18 cellular contexts compared by ENCODE assay signal in genomic region chr20:33578510-33578909, GRCh38.
DNase-seq lines count a peak whose midpoint lies in the region; ATAC-seq, FAIRE-seq and TF ChIP-seq lines count a peak whose summit lies in the region.
"Had no signal": no experiment of that assay in that cellular context is flagged by ENCODE, and none has a peak within 500 bp of the region (broad histone marks: within the 10 kb centered on the region; RNA-seq: fewer than 3 reads in every experiment).

No MANE protein-coding gene starts in this region.

- DNase-seq in BE2C (peak; percentile 72), HFFc6 (peak; percentile 30), astrocyte of the spinal cord (ENCODE audit: low read depth, low spot score) (peak; percentile 56), keratinocyte (ENCODE audit: low read depth, low spot score) (no peak), NCI-H2081 (lab: John Stamatoyannopoulos, UW) (no peak), dermis blood vessel endothelial cell (no peak), NCI-H2227 (lab: John Stamatoyannopoulos, UW; ENCODE audit: unreplicated experiment) (no peak)
- DNase-seq: activated CD4-positive, alpha-beta T cell treated with anti-CD3 and anti-CD28 coated beads for 1 hour; activated effector memory CD4-positive, alpha-beta T cell treated with Interleukin-2 at 50 U/mL for 16 hours; CD4-positive, CD25-positive, alpha-beta regulatory T cell; endodermal cell; left ventricle myocardium inferior; mucosa of descending colon; NCI-H187; thyroid gland had no signal

- no peaks in the 10 kb centered on the region for H3K36me3 ChIP-seq in BE2C
- H3K36me3 ChIP-seq in keratinocyte (ENCODE audit: control insufficient read depth in 2 of 2, extremely low read depth in 1 of 2, insufficient read depth in 2 of 2, low read length in 2 of 2) = no peaks in the 10 kb centered on the region
- H3K36me3 ChIP-seq: left ventricle myocardium inferior, SJSA1, thyroid gland had no signal

- H3K9me3 Mint-ChIP-seq in HFFc6 = no peaks in the 10 kb centered on the region
- H3K9me3 Mint-ChIP-seq: CD4-positive, CD25-positive, alpha-beta regulatory T cell; endodermal cell had no signal

- H4K20me1 ChIP-seq in keratinocyte (ENCODE audit: control insufficient read depth, extremely low read depth, insufficient read depth, low read length) = no peaks in the 10 kb centered on the region

- H3K4me2 ChIP-seq in keratinocyte (ENCODE audit: control insufficient read depth, extremely low read depth, insufficient read depth, low read depth, low read length) = no peak overlapping the region

- H3K27me3 ChIP-seq in BE2C (no peaks in the 10 kb centered on the region), keratinocyte (ENCODE audit: control insufficient read depth, extremely low read depth, insufficient read depth, low read length) (no peaks in the 10 kb centered on the region)
- H3K27me3 ChIP-seq: SJSA1, thyroid gland had no signal

- H3K9me1 ChIP-seq in keratinocyte (ENCODE audit: control insufficient read depth, extremely low read depth, insufficient read depth, low read length) = no peaks in the 10 kb centered on the region

- no peak for ATAC-seq in GM19023 (IDR thresholded peaks at IDR 0.05; ENCODE audit: unreplicated experiment)
- ATAC-seq: mucosa of descending colon had no signal

- H3K4me3 Mint-ChIP-seq in HFFc6 = no peak overlapping the region
- H3K4me3 Mint-ChIP-seq: CD4-positive, CD25-positive, alpha-beta regulatory T cell; endodermal cell had no signal

- H3K27ac Mint-ChIP-seq in HFFc6 = no peak overlapping the region; the same call in 1 of the 2 replicates
- H3K27ac Mint-ChIP-seq: CD4-positive, CD25-positive, alpha-beta regulatory T cell; endodermal cell had no signal

- H3K27me3 Mint-ChIP-seq in HFFc6 (ENCODE audit: insufficient read depth) = no peaks in the 10 kb centered on the region
- H3K27me3 Mint-ChIP-seq: CD4-positive, CD25-positive, alpha-beta regulatory T cell had no signal

- H3K9ac ChIP-seq in keratinocyte (ENCODE audit: control insufficient read depth, extremely low read depth, insufficient read depth, low read length) = no peak overlapping the region

- H2AFZ ChIP-seq in keratinocyte (ENCODE audit: control insufficient read depth, low read length) = no peak overlapping the region

- peak; percentile 23 for FAIRE-seq in keratinocyte (lab: Jason Lieb, UNC)
- FAIRE-seq: H54 had no signal

- H3K27ac ChIP-seq in keratinocyte (ENCODE audit: control insufficient read depth, insufficient read depth, low read length) = no peak overlapping the region
- H3K27ac ChIP-seq: left ventricle myocardium inferior, SJSA1, thyroid gland had no signal

- peaks cover 9% of the 10 kb centered on the region for H3K4me1 Mint-ChIP-seq in HFFc6 (ENCODE audit: low read depth)

- in situ Hi-C loops in astrocyte of the spinal cord (cut with HindIII; ENCODE audit: low sequenced_read_pairs) = no loop called here

- dilution Hi-C loops in keratinocyte (cut with MboI; ENCODE audit: extremely low pct_ligation_motif_present, low sequenced_read_pairs) = no loop called here

- no peaks in the 10 kb centered on the region for H3K79me2 ChIP-seq in keratinocyte (ENCODE audit: control insufficient read depth, insufficient read depth, low read length)

- no peaks in the 10 kb centered on the region for H3K36me3 Mint-ChIP-seq in HFFc6 (ENCODE audit: low read depth)

- H3K4me1 ChIP-seq in BE2C (peaks cover 32% of the 10 kb centered on the region), keratinocyte (ENCODE audit: control insufficient read depth, extremely low read depth, insufficient read depth, low read length) (peaks cover 12% of the 10 kb centered on the region)
- H3K4me1 ChIP-seq: SJSA1 had no signal

- H3K4me3 ChIP-seq in BE2C (ENCODE audit: low read depth, low read length) (no peak overlapping the region), astrocyte of the spinal cord (ENCODE audit: low read depth, low read length) (no peak overlapping the region), keratinocyte (ENCODE audit: control insufficient read depth in 2 of 3, extremely low read depth in 1 of 3, insufficient read depth in 2 of 3, low read depth in 1 of 3, low read length in 3 of 3) (no peak overlapping the region)
- H3K4me3 ChIP-seq: left ventricle myocardium inferior, mucosa of descending colon, SJSA1, thyroid gland had no signal

- H3K9me3 ChIP-seq in BE2C (no peaks in the 10 kb centered on the region), keratinocyte (ENCODE audit: control insufficient read depth, low read depth, low read length) (no peaks in the 10 kb centered on the region)
- H3K9me3 ChIP-seq: left ventricle myocardium inferior, mucosa of descending colon, SJSA1, thyroid gland had no signal

- no peak for TF ChIP-seq CTCF in BE2C (IDR thresholded peaks at IDR 0.05; ENCODE audit: low read depth, low read length)
- no peak for TF ChIP-seq CTCF in HFFc6 (IDR thresholded peaks at IDR 0.05)
- no peak for TF ChIP-seq CTCF in astrocyte of the spinal cord (IDR thresholded peaks at IDR 0.05; ENCODE audit: low read depth, low read length)
- no peak for TF ChIP-seq CTCF in keratinocyte (optimal IDR thresholded peaks at IDR 0.05 in 1 of 3, IDR thresholded peaks at IDR 0.05 in 1 of 3, conservative IDR thresholded peaks at IDR 0.05 in 1 of 3; ENCODE audit: extremely low read depth in 1 of 3, insufficient read depth in 2 of 3, low read length in 3 of 3)

Comparison
In these comparisons a context has a peak if more than half of its experiments do, and no peak if none do; other contexts are left out.
1. DNase-seq: peak in BE2C (single experiment), HFFc6 (single experiment) and astrocyte of the spinal cord (single experiment); none in keratinocyte (single experiment), NCI-H2081 (0 of 2), dermis blood vessel endothelial cell (single experiment) and NCI-H2227 (single experiment).